1 cellular context compared by ENCODE assay signal in genomic region chr3:160949460-160949859, GRCh38.
TF ChIP-seq lines count a peak whose summit lies in the region.

No MANE protein-coding gene starts in this region.

TF ChIP-seq in GM12878, 131 proteins besides CTCF, POLR2A, EP300 and RAD21 (continued from another document):
- TF ChIP-seq USF1 (IDR thresholded peaks at IDR 0.05; ENCODE audit: borderline replicate concordance, extremely low read length, insufficient read depth, low read depth, low read length) (no peak), SUPT20H (IDR thresholded peaks at IDR 0.05; ENCODE audit: borderline replicate concordance, control insufficient read depth, low read depth, low read length) (no peak), PBX3 (IDR thresholded peaks at IDR 0.05; ENCODE audit: insufficient replicate concordance, low read depth, low read length) (no peak), IKZF1 (conservative IDR thresholded peaks at IDR 0.05) (no peak), FOXK2 (IDR thresholded peaks at IDR 0.05) (no peak), NBN (IDR thresholded peaks at IDR 0.05) (no peak)
